In genomic region chr1:33030575-33030974, GRCh38 we compare ENCODE assay signal across 17 cellular contexts. TPM values are rescaled to one million over a fixed set of nuclear protein-coding genes. Genes with fewer than 3 reads are reported as not detected.
DNase-seq lines count a peak whose midpoint lies in the region; ATAC-seq and TF ChIP-seq lines count a peak whose summit lies in the region.
"Had no signal": no experiment of that assay in that cellular context is flagged by ENCODE, and none has a peak within 500 bp of the region (broad histone marks: within the 10 kb centered on the region; RNA-seq: fewer than 3 reads in every experiment).

No MANE protein-coding gene starts in this region.

- no peak for DNase-seq in activated CD4-positive, alpha-beta T cell treated with anti-CD3 and anti-CD28 coated beads, Interleukin-2, amount 10 ng/mL, durations not matched to agents 24 days and 14 days
- no peak for DNase-seq in activated CD4-positive, alpha-beta T cell treated with anti-CD3 and anti-CD28 coated beads for 4 hours
- DNase-seq in RWPE2 (ENCODE audit: low spot score), result no peak
- DNase-seq in foreskin fibroblast, result peak; percentile 50 to 72
- no peak for DNase-seq in GM19240 (ENCODE audit: insufficient read length, low spot score)
- no peak for DNase-seq in lower lobe of right lung
- DNase-seq in iPS-NIHi7 (ENCODE audit: extremely low spot score), result no peak
- DNase-seq: dorsolateral prefrontal cortex; foreskin keratinocyte; immature natural killer cell; stimulated activated CD4-positive, alpha-beta T cell treated with anti-CD3 and anti-CD28 coated beads, Interleukin-15, amount 100 ng/mL, for 24 hours; T-cell had no signal

- H3K27me3 Mint-ChIP-seq in activated CD4-positive, alpha-beta T cell treated with anti-CD3 and anti-CD28 coated beads, Interleukin-2, amount 10 ng/mL, durations not matched to agents 24 days and 14 days, result no peaks in the 10 kb centered on the region
- H3K27me3 Mint-ChIP-seq: T-cell had no signal

- H3K36me3 Mint-ChIP-seq in activated CD4-positive, alpha-beta T cell treated with anti-CD3 and anti-CD28 coated beads, Interleukin-2, amount 10 ng/mL, durations not matched to agents 24 days and 14 days (ENCODE audit: low read depth), result peaks cover 70% of the 10 kb centered on the region

- no peaks in the 10 kb centered on the region for H3K9me3 Mint-ChIP-seq in activated CD4-positive, alpha-beta T cell treated with anti-CD3 and anti-CD28 coated beads, Interleukin-2, amount 10 ng/mL, durations not matched to agents 24 days and 14 days
- H3K9me3 Mint-ChIP-seq: immature natural killer cell, T-cell had no signal

- TF ChIP-seq CTCF in RWPE2 (IDR thresholded peaks at IDR 0.05; ENCODE audit: poor library complexity, severe bottlenecking) (no peak), foreskin fibroblast (IDR thresholded peaks at IDR 0.05; ENCODE audit: low read depth, low read length) (no peak), lower lobe of right lung (IDR thresholded peaks at IDR 0.05) (no peak)

- intact Hi-C loops in activated CD4-positive, alpha-beta T cell treated with anti-CD3 and anti-CD28 coated beads, Interleukin-2, amount 10 ng/mL, durations not matched to agents 24 days and 14 days (cut with micrococcal nuclease), result no loop called here
- intact Hi-C loops in lower lobe of right lung (cut with DNase I), result no loop called here

- H3K27ac ChIP-seq in RWPE2 (ENCODE audit: poor library complexity, severe bottlenecking) (no peak overlapping the region), stomach smooth muscle (ENCODE audit: low read length) (peak overlapping the region; percentile 6), lower lobe of right lung (no peak overlapping the region)
- H3K27ac ChIP-seq: adrenal gland, dorsolateral prefrontal cortex, foreskin keratinocyte, parathyroid adenoma, thoracic aorta had no signal

- ATAC-seq in RWPE2 (ENCODE audit: low read depth), result peak; percentile 42; the same call in 1 of the 3 replicates
- ATAC-seq in lower lobe of right lung, result no peak
- ATAC-seq: activated CD4-positive, CD25-positive, alpha-beta regulatory T cell treated with anti-CD3 and anti-CD28 coated beads, Interleukin-2, amount 50 U/mL, for 24 hours; foreskin keratinocyte; T-cell had no signal

- no peak overlapping the region for H3K9ac ChIP-seq in stomach smooth muscle (ENCODE audit: low read length in 2 of 2)
- H3K9ac ChIP-seq: parathyroid adenoma had no signal

- no peaks in the 10 kb centered on the region for H3K9me3 ChIP-seq in RWPE2 (ENCODE audit: severe bottlenecking)
- H3K9me3 ChIP-seq in stomach smooth muscle (ENCODE audit: control insufficient read depth in 2 of 2, low read length in 2 of 2), result no peaks in the 10 kb centered on the region
- no peaks in the 10 kb centered on the region for H3K9me3 ChIP-seq in lower lobe of right lung
- H3K9me3 ChIP-seq: adrenal gland, thoracic aorta had no signal

- no peak overlapping the region for H3K4me3 Mint-ChIP-seq in activated CD4-positive, alpha-beta T cell treated with anti-CD3 and anti-CD28 coated beads, Interleukin-2, amount 10 ng/mL, durations not matched to agents 24 days and 14 days
- H3K4me3 Mint-ChIP-seq: immature natural killer cell, T-cell had no signal

- H3K4me3 ChIP-seq in RWPE2 (ENCODE audit: severe bottlenecking), result no peak overlapping the region
- H3K4me3 ChIP-seq in foreskin fibroblast (ENCODE audit: low read depth in 1 of 2, low read length in 2 of 2), result no peak overlapping the region
- no peak overlapping the region for H3K4me3 ChIP-seq in stomach smooth muscle (ENCODE audit: low read length in 2 of 2)
- H3K4me3 ChIP-seq in lower lobe of right lung, result no peak overlapping the region
- H3K4me3 ChIP-seq: adrenal gland, dorsolateral prefrontal cortex, thoracic aorta had no signal

- H3K4me1 Mint-ChIP-seq in activated CD4-positive, alpha-beta T cell treated with anti-CD3 and anti-CD28 coated beads, Interleukin-2, amount 10 ng/mL, durations not matched to agents 24 days and 14 days, result peaks cover 68% of the 10 kb centered on the region

- H3K27me3 ChIP-seq in RWPE2 (ENCODE audit: insufficient read depth, poor library complexity, severe bottlenecking) (no peaks in the 10 kb centered on the region), stomach smooth muscle (ENCODE audit: control insufficient read depth in 1 of 2, insufficient read depth in 2 of 2, low read length in 2 of 2) (no peaks in the 10 kb centered on the region), lower lobe of right lung (ENCODE audit: low read depth) (no peaks in the 10 kb centered on the region)
- H3K27me3 ChIP-seq: adrenal gland, dorsolateral prefrontal cortex, foreskin keratinocyte had no signal

- peak overlapping the region; percentile 30 for H3K27ac Mint-ChIP-seq in activated CD4-positive, alpha-beta T cell treated with anti-CD3 and anti-CD28 coated beads, Interleukin-2, amount 10 ng/mL, durations not matched to agents 24 days and 14 days
- H3K27ac Mint-ChIP-seq: immature natural killer cell, T-cell had no signal

- H3K36me3 ChIP-seq in RWPE2 (ENCODE audit: low read depth) (peaks cover 74% of the 10 kb centered on the region), stomach smooth muscle (ENCODE audit: control insufficient read depth in 2 of 2, insufficient read depth in 2 of 2, low read length in 2 of 2) (peaks cover 0 to 9% of the 10 kb centered on the region in 2 donors), lower lobe of right lung (peaks cover 10% of the 10 kb centered on the region)
- H3K36me3 ChIP-seq: adrenal gland, thoracic aorta had no signal

- H3K4me1 ChIP-seq in RWPE2 (ENCODE audit: insufficient read depth, poor library complexity, severe bottlenecking) (peaks cover 16% of the 10 kb centered on the region), stomach smooth muscle (ENCODE audit: control insufficient read depth, insufficient read depth, low read length) (peaks cover 10% of the 10 kb centered on the region), lower lobe of right lung (peaks cover 42% of the 10 kb centered on the region)

RNA-seq across cellular contexts. Expression of gene AK2, which starts 6.1 kb away (rescaled TPM):
- total RNA-seq in activated CD4-positive, alpha-beta T cell treated with anti-CD3 and anti-CD28 coated beads, Interleukin-2, amount 10 ng/mL, durations not matched to agents 24 days and 14 days, result 424 and 429 TPM in 2 replicates
- 103 TPM for total RNA-seq in lower lobe of right lung

RNA-seq across cellular contexts. Expression of gene AZIN2, which starts 50.4 kb away (rescaled TPM):
- total RNA-seq in activated CD4-positive, alpha-beta T cell treated with anti-CD3 and anti-CD28 coated beads, Interleukin-2, amount 10 ng/mL, durations not matched to agents 24 days and 14 days, result 1.3 and 1.4 TPM in 2 replicates
- total RNA-seq in lower lobe of right lung, result 2.4 TPM

Comparison
In these comparisons a context has a peak if more than half of its experiments do, and no peak if none do; other contexts are left out.
1. DNase-seq: peak in foreskin fibroblast (2 of 2); none in activated CD4-positive, alpha-beta T cell treated with anti-CD3 and anti-CD28 coated beads, Interleukin-2, amount 10 ng/mL, durations not matched to agents 24 days and 14 days (single experiment), activated CD4-positive, alpha-beta T cell treated with anti-CD3 and anti-CD28 coated beads for 4 hours (0 of 2), RWPE2 (single experiment), GM19240 (single experiment), lower lobe of right lung (single experiment) and iPS-NIHi7 (single experiment).